In genomic region chr7:113799896-113800295, GRCh38 we compare ENCODE assay signal across 13 cellular contexts.
A peak's percentile ranks its signal among the peaks of the same experiment; 100 is the strongest.
DNase-seq lines count a peak whose midpoint lies in the region; ATAC-seq, FAIRE-seq and TF ChIP-seq lines count a peak whose summit lies in the region.
"Had no signal": no experiment of that assay in that cellular context is flagged by ENCODE, and none has a peak within 500 bp of the region (broad histone marks: within the 10 kb centered on the region; RNA-seq: fewer than 3 reads in every experiment).

No MANE protein-coding gene starts in this region.

- H3K9ac ChIP-seq in GM12878 (ENCODE audit: control insufficient read depth, insufficient read depth, low read length) = no peak overlapping the region

- H3K27ac ChIP-seq in GM12878 (ENCODE audit: control insufficient read depth, insufficient read depth) (no peak overlapping the region), esophagus muscularis mucosa (replicated peaks in 1 of 4) (no peak overlapping the region)
- H3K27ac ChIP-seq: SJCRH30 had no signal

- WGBS in GM12878 (ENCODE audit: insufficient coverage, insufficient replicate concordance, low lambda C conversion rate, missing lambda C conversion rate) = 8% methylated on average over 3 of the region's 3 CpGs
- WGBS in esophagus muscularis mucosa = 78% methylated on average over 3 of the region's 3 CpGs

- no peaks in the 10 kb centered on the region for H4K20me1 ChIP-seq in GM12878 (ENCODE audit: control insufficient read depth, insufficient read depth)

- FAIRE-seq in GM12878 (lab: Jason Lieb, UNC) = no peak

- TF ChIP-seq EP300 in GM12878 (IDR thresholded peaks at IDR 0.05; ENCODE audit: borderline replicate concordance in 1 of 2, control insufficient read depth in 1 of 2, low read depth in 2 of 2, low read length in 2 of 2) (peak; percentile 27 to 77; a peak in 3 of 4 replicates), esophagus muscularis mucosa (IDR thresholded peaks at IDR 0.05) (no peak)

- CTCF ChIA-PET in GM12878 (lab: Yijun Ruan, JAX) = no interaction called here

- RAD21 ChIA-PET in GM12878 (lab: Charles Lee; ENCODE audit: unreplicated experiment) = no interaction called here

- TF ChIP-seq RAD21 in GM12878 (IDR thresholded peaks at IDR 0.05; ENCODE audit: insufficient read depth, low read depth, low read length) = no peak

- H2AFZ ChIP-seq in GM12878 (ENCODE audit: control insufficient read depth, low read depth, low read length) = no peak overlapping the region

- intact Hi-C loops in GM12878 (cut with micrococcal nuclease; ENCODE audit: unreplicated experiment) (no loop called here), esophagus muscularis mucosa (cut with DNase I) (no loop called here)

- no peak for TF ChIP-seq CTCF in GM12878 (IDR thresholded peaks at IDR 0.05 in 2 of 3, conservative IDR thresholded peaks at IDR 0.05 in 1 of 3; ENCODE audit: control insufficient read depth in 2 of 3, extremely low read depth in 1 of 3, insufficient read depth in 1 of 3, low read depth in 3 of 3, low read length in 3 of 3)
- no peak for TF ChIP-seq CTCF in esophagus muscularis mucosa (IDR thresholded peaks at IDR 0.05)

- no peaks in the 10 kb centered on the region for H3K79me2 ChIP-seq in GM12878 (ENCODE audit: control insufficient read depth, insufficient read depth, low read length)

- BruUV-seq in GM12878 (replicated peaks; lab: Mats Ljungman, UMichigan) = no TSS peak

- TF ChIP-seq POLR2A in GM12878 (IDR thresholded peaks at IDR 0.05; ENCODE audit: low read depth, low read length) (no peak), erythroblast (IDR thresholded peaks at IDR 0.05; ENCODE audit: low read length) (no peak), esophagus muscularis mucosa (IDR thresholded peaks at IDR 0.05; ENCODE audit: low read depth) (no peak)

- no peak overlapping the region for H3K4me3 ChIP-seq in GM12878
- H3K4me3 ChIP-seq in esophagus muscularis mucosa = no peak overlapping the region
- H3K4me3 ChIP-seq: HAP-1, SJCRH30 had no signal

- SMC1A ChIA-PET in GM12878 (lab: Charles Lee; ENCODE audit: uncharacterized antibody, unreplicated experiment) = interaction anchor here (1.1 kb wide), 1 partner anchor 25 kb away, joined by 3 read pairs; no protein-coding TSS in a partner anchor

- DNase-seq in GM12878 (ENCODE audit: low read depth, low spot score) (peak; percentile 28), HPDE6-E6E7 (ENCODE audit: extremely low spot score) (no peak), erythroblast (lab: John Stamatoyannopoulos, UW) (no peak), iPS-NIHi11 (ENCODE audit: low spot score) (no peak), esophagus muscularis mucosa (ENCODE audit: extremely low spot score) (no peak)
- DNase-seq: activated CD4-positive, alpha-beta T cell treated with anti-CD3 and anti-CD28 coated beads for 4 hours; amygdala; natural killer cell; SJCRH30 had no signal

- POLR2A ChIA-PET in GM12878 (lab: Charles Lee) = no interaction called here

- H3K36me3 ChIP-seq in GM12878 (ENCODE audit: control insufficient read depth in 2 of 2, insufficient read depth in 2 of 2, low read length in 1 of 2) = no peaks in the 10 kb centered on the region
- H3K36me3 ChIP-seq in esophagus muscularis mucosa = no peaks in the 10 kb centered on the region
- H3K36me3 ChIP-seq: HAP-1, SJCRH30 had no signal

- ATAC-seq in GM19035 (IDR thresholded peaks at IDR 0.05; ENCODE audit: unreplicated experiment) (peak; percentile 96), HG02571 (IDR thresholded peaks at IDR 0.05; ENCODE audit: unreplicated experiment) (peak; percentile 99), HG03378 (IDR thresholded peaks at IDR 0.05; ENCODE audit: unreplicated experiment) (peak; percentile 96), GM12878 (peak; percentile 99)
- ATAC-seq: natural killer cell had no signal

- H3K27me3 ChIP-seq in GM12878 (replicated peaks in 1 of 2; ENCODE audit: control insufficient read depth in 2 of 2, insufficient read depth in 2 of 2, low read length in 1 of 2) = no peaks in the 10 kb centered on the region
- no peaks in the 10 kb centered on the region for H3K27me3 ChIP-seq in esophagus muscularis mucosa
- H3K27me3 ChIP-seq: SJCRH30 had no signal

- in situ Hi-C loops in GM12878 (cut with MboI) = loop anchor here (5.0 kb wide), 1 partner anchor 48 kb away; no protein-coding TSS in a partner anchor

- H3K4me1 ChIP-seq in GM12878 (ENCODE audit: control insufficient read depth, insufficient read depth, low read length) (no peaks in the 10 kb centered on the region), esophagus muscularis mucosa (no peaks in the 10 kb centered on the region)
- H3K4me1 ChIP-seq: HAP-1 had no signal

- no peak overlapping the region for H3K4me2 ChIP-seq in GM12878 (ENCODE audit: control insufficient read depth, insufficient read depth)

- no peaks in the 10 kb centered on the region for H3K9me3 ChIP-seq in GM12878 (replicated peaks; ENCODE audit: control insufficient read depth, insufficient read depth, low read length)
- H3K9me3 ChIP-seq in esophagus muscularis mucosa = no peaks in the 10 kb centered on the region
- H3K9me3 ChIP-seq: HAP-1 had no signal

TF ChIP-seq in GM12878, 131 proteins besides CTCF, POLR2A, EP300 and RAD21 (continues in another document):
- TF ChIP-seq ELK1 (IDR thresholded peaks at IDR 0.05; ENCODE audit: low read depth, low read length) (no peak), ZBTB11 (CRISPR knock-in tag; IDR thresholded peaks at IDR 0.05) (no peak), NR2C1 (IDR thresholded peaks at IDR 0.05) (no peak), PML (IDR thresholded peaks at IDR 0.05; ENCODE audit: low read length) (no peak), REST (IDR thresholded peaks at IDR 0.05; ENCODE audit: low read depth, low read length) (no peak), DPF2 (IDR thresholded peaks at IDR 0.05) (peak; percentile 50; the same call in 1 of the 2 replicates), EED (IDR thresholded peaks at IDR 0.05; ENCODE audit: low read depth) (no peak), BHLHE40 (IDR thresholded peaks at IDR 0.05; ENCODE audit: borderline replicate concordance in 1 of 2, low read depth in 2 of 2, low read length in 1 of 2) (peak; percentile 92 to 93), MTA2 (IDR thresholded peaks at IDR 0.05; ENCODE audit: low read depth) (peak; percentile 88)
